ENCODE assay signal across 8 cellular contexts in genomic region chr11:65418681-65419459, GRCh38. TPM values are rescaled to one million over a fixed set of nuclear protein-coding genes. Genes with fewer than 3 reads are reported as not detected.
A peak's percentile ranks its signal among the peaks of the same experiment; 100 is the strongest.
DNase-seq lines count a peak whose midpoint lies in the region; ATAC-seq, FAIRE-seq and TF ChIP-seq lines count a peak whose summit lies in the region.

No MANE protein-coding gene starts in this region.

- ATAC-seq in HG03432 (IDR thresholded peaks at IDR 0.05; ENCODE audit: unreplicated experiment), result peak; percentile 45
- ATAC-seq in HepG2, result peak; percentile 52

- peaks cover 12% of the 10 kb centered on the region for H4K20me1 ChIP-seq in HepG2 (ENCODE audit: insufficient read depth, low read length)

- H3K4me3 Mint-ChIP-seq in dendritic cell treated with granulocyte-macrophage colony-stimulating factor and Interleukin-4, amounts not matched to agents 40 ng/mL and 50 ng/mL, for 4 days, result peak overlapping the region; percentile 78

- TF ChIP-seq POLR2A in GM19099 (IDR thresholded peaks at IDR 0.05; ENCODE audit: extremely low read depth, insufficient read length, low read depth) (peak; percentile 84), HepG2 (IDR thresholded peaks at IDR 0.05; ENCODE audit: insufficient read depth in 1 of 2, low read depth in 2 of 2, low read length in 2 of 2) (peak in 1 of 2 experiments; percentile 92; a peak in 2 of 4 replicates)

- peak overlapping the region; percentile 99 for H3K4me2 ChIP-seq in HepG2 (ENCODE audit: low read depth, low read length)

- peaks cover 41% of the 10 kb centered on the region for H3K36me3 Mint-ChIP-seq in dendritic cell treated with granulocyte-macrophage colony-stimulating factor and Interleukin-4, amounts not matched to agents 40 ng/mL and 50 ng/mL, for 4 days (ENCODE audit: low read depth)

- H3K27ac Mint-ChIP-seq in dendritic cell treated with granulocyte-macrophage colony-stimulating factor and Interleukin-4, amounts not matched to agents 40 ng/mL and 50 ng/mL, for 4 days, result peak overlapping the region; percentile 100

- CTCF ChIA-PET in HepG2 (lab: Yijun Ruan, JAX; ENCODE audit: low intra/inter-chr PET ratio, low total read pairs), result no interaction called here

- in situ Hi-C loops in HepG2 (cut with HindIII; ENCODE audit: extremely low pct_ligation_motif_present, low pct_unique_long_range_greater_than_20kb), result loop anchor here (5.0 kb wide), 1 partner anchor 37 kb away; the partner anchor contains the start of gene SLC25A45

- TF ChIP-seq EP300 in HepG2 (IDR thresholded peaks at IDR 0.05; ENCODE audit: low read depth in 2 of 2, low read length in 2 of 2) (peak; percentile 14 to 87; a peak in 3 of 4 replicates), HepG2 (CRISPR knock-in tag; IDR thresholded peaks at IDR 0.05; ENCODE audit: borderline replicate concordance) (peak; percentile 82)

- peak overlapping the region; percentile 66 to 87 (median 70) for H3K4me3 ChIP-seq in HepG2 (replicated peaks in 1 of 3; ENCODE audit: insufficient read depth in 1 of 3, low read depth in 2 of 3, low read length in 3 of 3)

- H2AFZ ChIP-seq in HepG2 (ENCODE audit: low read length), result no peak overlapping the region

- POLR2A ChIA-PET in HepG2 (lab: Yijun Ruan, JAX), result interaction anchor here (0.7 to 17.8 kb wide), 32 partner anchors 8 to 291 kb away, joined by 3 to 952 read pairs (median 8); partner anchors contain the start of genes DPF2, EHBP1L1, FRMD8 and MALAT1

- peaks cover 51% of the 10 kb centered on the region for H3K79me2 ChIP-seq in HepG2 (ENCODE audit: insufficient read depth, low read length)

- intact Hi-C loops in dendritic cell treated with granulocyte-macrophage colony-stimulating factor and Interleukin-4, amounts not matched to agents 40 ng/mL and 50 ng/mL, for 4 days (cut with micrococcal nuclease), result loop anchor here (2.0 to 10.0 kb wide), 3 partner anchors 37 to 78 kb away; partner anchors contain the start of gene SLC25A45
- intact Hi-C loops in HepG2 (cut with micrococcal nuclease; ENCODE audit: unreplicated experiment), result loop anchor here (1.0 to 5.0 kb wide), 2 partner anchors 8 to 93 kb away; no protein-coding TSS in a partner anchor

- H3K9me3 Mint-ChIP-seq in dendritic cell treated with granulocyte-macrophage colony-stimulating factor and Interleukin-4, amounts not matched to agents 40 ng/mL and 50 ng/mL, for 4 days, result no peaks in the 10 kb centered on the region

- peak; percentile 96 to 99 for DNase-seq in AML-193 (lab: John Stamatoyannopoulos, UW)
- peak; percentile 96 for DNase-seq in NCI-H510A (lab: John Stamatoyannopoulos, UW)
- peak; percentile 95 for DNase-seq in activated CD4-positive, alpha-beta T cell treated with anti-CD3 and anti-CD28 coated beads for 48 hours
- DNase-seq in HepG2 (ENCODE audit: low spot score), result peak; percentile 99
- peak; percentile 85 to 89 for DNase-seq in stimulated activated CD4-positive, alpha-beta T cell treated with anti-CD3 and anti-CD28 coated beads, Interleukin-2, amount 100 ng/mL, for 48 hours

- no peaks in the 10 kb centered on the region for H3K36me3 ChIP-seq in HepG2 (replicated peaks in 1 of 2; ENCODE audit: control insufficient read depth in 1 of 2, insufficient read depth in 2 of 2, low read length in 2 of 2)

- H3K4me1 ChIP-seq in HepG2 (ENCODE audit: insufficient read depth, low read length), result peaks cover 67% of the 10 kb centered on the region

- H3K9me3 ChIP-seq in HepG2 (ENCODE audit: low read length), result no peaks in the 10 kb centered on the region

- no peaks in the 10 kb centered on the region; a peak in 1 of 5 replicates for H3K27me3 ChIP-seq in HepG2 (ENCODE audit: control insufficient read depth in 1 of 2, insufficient read depth in 2 of 2, low read length in 2 of 2)

- H3K4me1 Mint-ChIP-seq in dendritic cell treated with granulocyte-macrophage colony-stimulating factor and Interleukin-4, amounts not matched to agents 40 ng/mL and 50 ng/mL, for 4 days (ENCODE audit: low read depth), result peaks cover 67% of the 10 kb centered on the region

- no peaks in the 10 kb centered on the region for H3K27me3 Mint-ChIP-seq in dendritic cell treated with granulocyte-macrophage colony-stimulating factor and Interleukin-4, amounts not matched to agents 40 ng/mL and 50 ng/mL, for 4 days

- no peak for TF ChIP-seq CTCF in HepG2 (CRISPR knock-in tag; IDR thresholded peaks at IDR 0.05)

- H3K27ac ChIP-seq in HepG2 (ENCODE audit: extremely low read length, insufficient read depth, low read length), result peak overlapping the region; percentile 100

- 5% methylated on average over 8 of the region's 15 CpGs for WGBS in HepG2 (ENCODE audit: low lambda C conversion rate)

- peak overlapping the region; percentile 100 for H3K9ac ChIP-seq in HepG2 (ENCODE audit: insufficient read depth, low read depth, low read length)

- BruUV-seq in HepG2 (replicated peaks; lab: Mats Ljungman, UMichigan), result no TSS peak

- TF ChIP-seq RAD21 in HepG2 (CRISPR knock-in tag; IDR thresholded peaks at IDR 0.05), result peak; percentile 56

- peak; percentile 97 for FAIRE-seq in HepG2 (lab: Jason Lieb, UNC)

RNA-seq across cellular contexts. Expression of gene NEAT1, which starts 3.7 kb away (rescaled TPM):
- 10.5 and 20.5 TPM in 2 replicates for total RNA-seq in HepG2 (2016; rRNA removed; fragmentation: Illumina TruSeq; extraction: Trizol)
- 2.2 and 2.6 TPM in 2 replicates for total RNA-seq in HepG2 (2016; cell fraction: cytosol; rRNA removed; fragmentation: Illumina TruSeq; extraction: Trizol; ENCODE audit: low read depth)
- total RNA-seq in HepG2 (2016; cell fraction: insoluble cytoplasmic fraction; rRNA removed; fragmentation: Illumina TruSeq; extraction: Trizol), result 8.4 and 21.3 TPM in 2 replicates
- 7.8 and 8.3 TPM in 2 replicates for total RNA-seq in HepG2 (2016; cell fraction: membrane; rRNA removed; fragmentation: Illumina TruSeq; extraction: Trizol)
- total RNA-seq in HepG2 (2016; cell fraction: nucleus; rRNA removed; fragmentation: Illumina TruSeq; extraction: Trizol), result 196 and 220 TPM in 2 replicates
- polyA plus RNA-seq in HepG2 (2011; rRNA removed), result 41.2 and 41.3 TPM in 2 replicates
- polyA plus RNA-seq in HepG2 (2011; cell fraction: cytosol; rRNA removed), result 13.0 and 13.4 TPM in 2 replicates
- polyA plus RNA-seq in HepG2 (2011; cell fraction: nucleus; rRNA removed), result 222 and 327 TPM in 2 replicates
- polyA plus RNA-seq in HepG2 (2012), result 288 and 371 TPM in 2 replicates
- polyA plus RNA-seq in HepG2 (2016; cell fraction: cytosol; fragmentation: Illumina TruSeq; extraction: Trizol; ENCODE audit: low read depth), result 3.6 and 4.3 TPM in 2 replicates
- 54.0 and 61.1 TPM in 2 replicates for polyA plus RNA-seq in HepG2 (2016; cell fraction: insoluble cytoplasmic fraction; fragmentation: Illumina TruSeq; extraction: Trizol; ENCODE audit: low read depth)
- 47.1 and 54.4 TPM in 2 replicates for polyA plus RNA-seq in HepG2 (2016; cell fraction: membrane; fragmentation: Illumina TruSeq; extraction: Trizol; ENCODE audit: low read depth)
- 577 and 628 TPM in 2 replicates for polyA plus RNA-seq in HepG2 (2016; cell fraction: nucleus; fragmentation: Illumina TruSeq; extraction: Trizol; ENCODE audit: insufficient read depth, low read depth)
- polyA minus RNA-seq in HepG2 (2011; rRNA and poly(A)+ RNA removed; ENCODE audit: low replicate concordance), result 64.6 and 225 TPM in 2 replicates
- 17.3 and 20.2 TPM in 2 replicates for polyA minus RNA-seq in HepG2 (2011; cell fraction: cytosol; rRNA and poly(A)+ RNA removed)
- 1,479 and 1,737 TPM in 2 replicates for polyA minus RNA-seq in HepG2 (2011; cell fraction: nucleus; rRNA and poly(A)+ RNA removed)

RNA-seq across cellular contexts. Expression of gene FRMD8, which starts 32.4 kb away (rescaled TPM):
- 18.0 and 20.6 TPM in 2 replicates for total RNA-seq in HepG2 (2016; rRNA removed; fragmentation: Illumina TruSeq; extraction: Trizol)
- 2.2 and 2.9 TPM in 2 replicates for total RNA-seq in HepG2 (2016; cell fraction: cytosol; rRNA removed; fragmentation: Illumina TruSeq; extraction: Trizol; ENCODE audit: low read depth)
- 17.5 and 22.6 TPM in 2 replicates for total RNA-seq in HepG2 (2016; cell fraction: insoluble cytoplasmic fraction; rRNA removed; fragmentation: Illumina TruSeq; extraction: Trizol)
- 5.3 and 6.3 TPM in 2 replicates for total RNA-seq in HepG2 (2016; cell fraction: membrane; rRNA removed; fragmentation: Illumina TruSeq; extraction: Trizol)
- total RNA-seq in HepG2 (2016; cell fraction: nucleus; rRNA removed; fragmentation: Illumina TruSeq; extraction: Trizol), result 12.4 and 14.6 TPM in 2 replicates
- polyA plus RNA-seq in HepG2 (2011; rRNA removed), result 5.8 and 9.4 TPM in 2 replicates
- polyA plus RNA-seq in HepG2 (2011; cell fraction: cytosol; rRNA removed), result 5.9 and 6.7 TPM in 2 replicates
- polyA plus RNA-seq in HepG2 (2011; cell fraction: nucleus; rRNA removed), result 26.7 and 32.6 TPM in 2 replicates
- polyA plus RNA-seq in HepG2 (2012), result 3.5 and 5.2 TPM in 2 replicates
- 2.5 and 2.6 TPM in 2 replicates for polyA plus RNA-seq in HepG2 (2016; cell fraction: cytosol; fragmentation: Illumina TruSeq; extraction: Trizol; ENCODE audit: low read depth)
- 13.5 and 17.1 TPM in 2 replicates for polyA plus RNA-seq in HepG2 (2016; cell fraction: insoluble cytoplasmic fraction; fragmentation: Illumina TruSeq; extraction: Trizol; ENCODE audit: low read depth)
- 2.8 and 3.8 TPM in 2 replicates for polyA plus RNA-seq in HepG2 (2016; cell fraction: membrane; fragmentation: Illumina TruSeq; extraction: Trizol; ENCODE audit: low read depth)
- polyA plus RNA-seq in HepG2 (2016; cell fraction: nucleus; fragmentation: Illumina TruSeq; extraction: Trizol; ENCODE audit: insufficient read depth, low read depth), result 21.4 and 24.7 TPM in 2 replicates
- 22.3 and 24.3 TPM in 2 replicates for polyA minus RNA-seq in HepG2 (2011; rRNA and poly(A)+ RNA removed; ENCODE audit: low replicate concordance)
- 5.4 and 6.2 TPM in 2 replicates for polyA minus RNA-seq in HepG2 (2011; cell fraction: cytosol; rRNA and poly(A)+ RNA removed)
- 6.2 and 11.8 TPM in 2 replicates for polyA minus RNA-seq in HepG2 (2011; cell fraction: nucleus; rRNA and poly(A)+ RNA removed)

RNA-seq across cellular contexts. Expression of gene SLC25A45, which starts 36.4 kb away (rescaled TPM):
- total RNA-seq in HepG2 (2016; rRNA removed; fragmentation: Illumina TruSeq; extraction: Trizol), result 2.1 and 3.4 TPM in 2 replicates
- 0.79 and 1.0 TPM in 2 replicates for total RNA-seq in HepG2 (2016; cell fraction: cytosol; rRNA removed; fragmentation: Illumina TruSeq; extraction: Trizol; ENCODE audit: low read depth)
- 1.9 TPM in 2 replicates for total RNA-seq in HepG2 (2016; cell fraction: insoluble cytoplasmic fraction; rRNA removed; fragmentation: Illumina TruSeq; extraction: Trizol)
- total RNA-seq in HepG2 (2016; cell fraction: membrane; rRNA removed; fragmentation: Illumina TruSeq; extraction: Trizol), result 1.5 and 2.2 TPM in 2 replicates
- 1.3 and 3.5 TPM in 2 replicates for total RNA-seq in HepG2 (2016; cell fraction: nucleus; rRNA removed; fragmentation: Illumina TruSeq; extraction: Trizol)
- 1.2 and 1.9 TPM in 2 replicates for polyA plus RNA-seq in HepG2 (2011; rRNA removed)
- polyA plus RNA-seq in HepG2 (2011; cell fraction: cytosol; rRNA removed), result 0.95 and 0.99 TPM in 2 replicates
- 5.9 and 6.0 TPM in 2 replicates for polyA plus RNA-seq in HepG2 (2011; cell fraction: nucleus; rRNA removed)
- 2.0 and 4.1 TPM in 2 replicates for polyA plus RNA-seq in HepG2 (2012)
- 0.45 and 0.70 TPM in 2 replicates for polyA plus RNA-seq in HepG2 (2016; cell fraction: cytosol; fragmentation: Illumina TruSeq; extraction: Trizol; ENCODE audit: low read depth)
- 1.3 and 1.6 TPM in 2 replicates for polyA plus RNA-seq in HepG2 (2016; cell fraction: insoluble cytoplasmic fraction; fragmentation: Illumina TruSeq; extraction: Trizol; ENCODE audit: low read depth)
- 1.4 and 1.5 TPM in 2 replicates for polyA plus RNA-seq in HepG2 (2016; cell fraction: membrane; fragmentation: Illumina TruSeq; extraction: Trizol; ENCODE audit: low read depth)
- 5.6 and 8.8 TPM in 2 replicates for polyA plus RNA-seq in HepG2 (2016; cell fraction: nucleus; fragmentation: Illumina TruSeq; extraction: Trizol; ENCODE audit: insufficient read depth, low read depth)
- polyA minus RNA-seq in HepG2 (2011; rRNA and poly(A)+ RNA removed; ENCODE audit: low replicate concordance), result 1.9 and 7.2 TPM in 2 replicates
- 1.4 and 2.5 TPM in 2 replicates for polyA minus RNA-seq in HepG2 (2011; cell fraction: cytosol; rRNA and poly(A)+ RNA removed)
- polyA minus RNA-seq in HepG2 (2011; cell fraction: nucleus; rRNA and poly(A)+ RNA removed), result 1.4 and 2.4 TPM in 2 replicates

Comparison
In these comparisons a context has a peak if more than half of its experiments do, and no peak if none do; other contexts are left out.
1. Peak in every context shown above with its lines: DNase-seq, ATAC-seq, H3K4me3 ChIP-seq and H3K27ac ChIP-seq.